ENCODE assay signal across 21 cellular contexts in the genomic region with DNA sequence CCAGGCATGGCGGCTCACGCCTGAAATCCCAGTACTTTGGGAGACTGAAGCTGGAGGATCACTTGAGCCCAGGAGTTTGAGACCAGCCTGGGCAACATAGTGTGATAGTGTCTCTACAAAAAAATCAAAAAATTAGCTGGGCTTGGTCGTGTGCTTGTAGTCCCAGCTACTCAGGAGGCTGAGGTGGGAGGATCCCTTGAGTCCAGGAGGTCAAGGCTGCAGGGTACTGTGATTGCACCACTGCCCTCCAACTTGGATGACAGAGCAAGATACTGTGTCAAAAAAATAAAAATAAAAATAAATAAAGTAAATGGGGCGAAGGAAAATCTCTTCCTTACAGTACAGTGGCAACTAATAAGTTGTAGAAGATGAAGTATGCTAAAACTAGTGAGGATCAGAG. TPM values are rescaled to one million over a fixed set of nuclear protein-coding genes. Genes with fewer than 3 reads are reported as not detected.
A peak's percentile ranks its signal among the peaks of the same experiment; 100 is the strongest.
DNase-seq lines count a peak whose midpoint lies in the region; ATAC-seq, FAIRE-seq and TF ChIP-seq lines count a peak whose summit lies in the region.
"Had no signal": no experiment of that assay in that cellular context is flagged by ENCODE, and none has a peak within 500 bp of the region (broad histone marks: within the 10 kb centered on the region; RNA-seq: fewer than 3 reads in every experiment).

No MANE protein-coding gene starts in this region.

- FAIRE-seq in small intestine (lab: Jason Lieb, UNC) = no peak
- FAIRE-seq: H54 had no signal

- H3K23ac ChIP-seq in mesenchymal stem cell (ENCODE audit: low read length in 2 of 2) = no peak overlapping the region

- H3K4me3 ChIP-seq in Caco-2 (ENCODE audit: low read depth, low read length) = no peak overlapping the region
- no peak overlapping the region for H3K4me3 ChIP-seq in SJCRH30
- H3K4me3 ChIP-seq in mesenchymal stem cell (ENCODE audit: insufficient read depth in 1 of 2, low read depth in 1 of 2, low read length in 2 of 2) = no peak overlapping the region
- no peak overlapping the region for H3K4me3 ChIP-seq in small intestine (ENCODE audit: low read depth in 1 of 2, low read length in 2 of 2)
- H3K4me3 ChIP-seq: GM23338 had no signal

- peak overlapping the region; percentile 11 for H2BK5ac ChIP-seq in mesenchymal stem cell (ENCODE audit: low read depth, low read length, poor library complexity, severe bottlenecking)

- CTCF ChIA-PET in Caco-2 (lab: Charles Lee) (no interaction called here), RWPE1 (lab: Yijun Ruan, JAX) (no interaction called here)

- POLR2A ChIA-PET in Caco-2 (lab: Charles Lee) = no interaction called here
- POLR2A ChIA-PET in RWPE1 (lab: Yijun Ruan, JAX; ENCODE audit: low non-redundant PET) = no interaction called here

- peaks cover 11% of the 10 kb centered on the region for H3K36me3 Mint-ChIP-seq in Caco-2 (ENCODE audit: insufficient read depth, unreplicated experiment)
- H3K36me3 Mint-ChIP-seq: CD4-positive, CD25-positive, alpha-beta regulatory T cell; CD8-positive, alpha-beta memory T cell; IgD-negative memory B cell had no signal

- no peaks in the 10 kb centered on the region for H3K9me3 Mint-ChIP-seq in Caco-2 (ENCODE audit: unreplicated experiment)
- H3K9me3 Mint-ChIP-seq: CD4-positive, CD25-positive, alpha-beta regulatory T cell; CD8-positive, alpha-beta memory T cell; GM23338; HFFc6; IgD-negative memory B cell had no signal

- H3K79me1 ChIP-seq in mesenchymal stem cell (replicated peaks; ENCODE audit: low read length, poor library complexity, severe bottlenecking) = no peaks in the 10 kb centered on the region

- H3K9ac ChIP-seq in mesenchymal stem cell (ENCODE audit: low read length) = no peak overlapping the region

- H3K36me3 ChIP-seq in Caco-2 (ENCODE audit: control insufficient read depth, insufficient read depth, low read length) = no peaks in the 10 kb centered on the region
- no peaks in the 10 kb centered on the region for H3K36me3 ChIP-seq in SJCRH30
- peaks cover 0 to under 1% of the 10 kb centered on the region in 2 experiments for H3K36me3 ChIP-seq in mesenchymal stem cell (ENCODE audit: control insufficient read depth in 1 of 2, insufficient read depth in 2 of 2, low read depth in 1 of 2, low read length in 2 of 2)
- no peaks in the 10 kb centered on the region for H3K36me3 ChIP-seq in small intestine (ENCODE audit: control insufficient read depth in 2 of 2, insufficient read depth in 2 of 2, low read length in 2 of 2)
- H3K36me3 ChIP-seq: BE2C had no signal

- H2BK15ac ChIP-seq in mesenchymal stem cell (ENCODE audit: low read depth, poor library complexity, severe bottlenecking) = no peak overlapping the region

- H3K4me3 Mint-ChIP-seq in Caco-2 (ENCODE audit: unreplicated experiment) = peak overlapping the region; percentile 1
- H3K4me3 Mint-ChIP-seq: CD4-positive, CD25-positive, alpha-beta regulatory T cell; CD8-positive, alpha-beta memory T cell; GM23338; HFFc6; IgD-negative memory B cell had no signal

- ATAC-seq in left lobe of liver = no peak
- ATAC-seq: GM23338, HCT116 had no signal

- H3K4me1 Mint-ChIP-seq in Caco-2 (ENCODE audit: low read depth, unreplicated experiment) = peaks cover 68% of the 10 kb centered on the region

- TF ChIP-seq CTCF in Caco-2 (IDR thresholded peaks at IDR 0.05; ENCODE audit: insufficient read depth in 1 of 2, low read depth in 1 of 2, low read length in 1 of 2, severe bottlenecking in 1 of 2, unreplicated experiment in 1 of 2) (no peak), RWPE1 (conservative IDR thresholded peaks at IDR 0.05; ENCODE audit: low read depth) (no peak)

- H3K4me1 ChIP-seq in Caco-2 = peaks cover 79% of the 10 kb centered on the region
- H3K4me1 ChIP-seq in SJCRH30 = peaks cover 30% of the 10 kb centered on the region
- H3K4me1 ChIP-seq in mesenchymal stem cell (ENCODE audit: control insufficient read depth, insufficient read depth, low read depth, low read length) = peaks cover 24% of the 10 kb centered on the region
- H3K4me1 ChIP-seq in small intestine (ENCODE audit: control insufficient read depth in 2 of 2, insufficient read depth in 1 of 2, low read depth in 1 of 2, low read length in 1 of 2) = peaks cover 18 to 19% of the 10 kb centered on the region in 2 donors
- H3K4me1 ChIP-seq: BE2C had no signal

- BruUV-seq in Caco-2 (replicated peaks; lab: Mats Ljungman, UMichigan) = no TSS peak

- DNase-seq in Caco-2 (no peak), SJCRH30 (no peak), mesenchymal stem cell (no peak), small intestine (peak; percentile 62), left lobe of liver (ENCODE audit: low spot score) (no peak), RWPE1 (ENCODE audit: low spot score) (no peak), NOMO-1 treated with dmso at 0.1 percent for 144 hours (lab: John Stamatoyannopoulos, UW; ENCODE audit: unreplicated experiment) (no peak), NCI-H1105 (lab: John Stamatoyannopoulos, UW) (no peak)
- DNase-seq: BE2C; C1 segment of cervical spinal cord; CD4-positive, CD25-positive, alpha-beta regulatory T cell; CD8-positive, alpha-beta memory T cell; DMS153; DMS79; GF-D8; HFFc6 had no signal

- H2BK120ac ChIP-seq in mesenchymal stem cell (ENCODE audit: low read depth, low read length) = no peak overlapping the region

- H3K9me3 ChIP-seq in Caco-2 = no peaks in the 10 kb centered on the region
- no peaks in the 10 kb centered on the region for H3K9me3 ChIP-seq in SJCRH30 (replicated peaks)
- H3K9me3 ChIP-seq in mesenchymal stem cell (ENCODE audit: control insufficient read depth, low read length) = no peaks in the 10 kb centered on the region
- H3K9me3 ChIP-seq in small intestine (ENCODE audit: control insufficient read depth, low read depth) = no peaks in the 10 kb centered on the region
- H3K9me3 ChIP-seq: BE2C had no signal

- WGBS in mesenchymal stem cell = 94% methylated on average over 3 of the region's 4 CpGs
- 70 to 79% (median 70%) methylated on average over 4 of the region's 4 CpGs for WGBS in small intestine, 3 donors

- no peak overlapping the region for H2BK12ac ChIP-seq in mesenchymal stem cell (ENCODE audit: low read length in 2 of 2)

- H3K4ac ChIP-seq in mesenchymal stem cell (ENCODE audit: low read depth in 1 of 2, low read length in 2 of 2) = no peak overlapping the region

- H3K14ac ChIP-seq in mesenchymal stem cell (ENCODE audit: low read length in 2 of 2) = no peak overlapping the region

- no peaks in the 10 kb centered on the region for H3K27me3 Mint-ChIP-seq in Caco-2 (ENCODE audit: insufficient read depth, unreplicated experiment)
- H3K27me3 Mint-ChIP-seq: IgD-negative memory B cell had no signal

- H2AK5ac ChIP-seq in mesenchymal stem cell (ENCODE audit: low read length, severe bottlenecking) = no peak overlapping the region

- peak overlapping the region; percentile 53 for H3K27ac Mint-ChIP-seq in Caco-2 (ENCODE audit: unreplicated experiment)
- H3K27ac Mint-ChIP-seq: CD4-positive, CD25-positive, alpha-beta regulatory T cell; GM23338 had no signal

- no peaks in the 10 kb centered on the region for H3K27me3 ChIP-seq in Caco-2 (replicated peaks; ENCODE audit: control insufficient read depth, insufficient read depth, low read length)
- no peaks in the 10 kb centered on the region for H3K27me3 ChIP-seq in SJCRH30
- no peaks in the 10 kb centered on the region for H3K27me3 ChIP-seq in mesenchymal stem cell (ENCODE audit: control insufficient read depth in 1 of 2, insufficient read depth in 1 of 2, low read length in 2 of 2)
- no peaks in the 10 kb centered on the region for H3K27me3 ChIP-seq in small intestine (ENCODE audit: control insufficient read depth in 2 of 2, insufficient read depth in 2 of 2, low read length in 2 of 2)
- H3K27me3 ChIP-seq: BE2C had no signal

- intact Hi-C loops in Caco-2 (cut with micrococcal nuclease; ENCODE audit: unreplicated experiment) = loop anchor here (1.0 kb wide), 1 partner anchor 17 kb away; no protein-coding TSS in a partner anchor

- H3K27ac ChIP-seq in SJCRH30 (peak overlapping the region; percentile 6; the same call in 1 of the 2 replicates), mesenchymal stem cell (ENCODE audit: low read length, poor library complexity, severe bottlenecking) (peak overlapping the region; percentile 92), small intestine (ENCODE audit: low read depth in 1 of 2, low read length in 1 of 2) (peak overlapping the region in 1 of 2 donors; percentile 57), RWPE1 (no peak overlapping the region)
- H3K27ac ChIP-seq: HL-60 had no signal

- peak overlapping the region in 1 of 2 experiments; percentile 34 for H3K18ac ChIP-seq in mesenchymal stem cell (ENCODE audit: low read depth in 1 of 2, low read length in 2 of 2)

- H4K91ac ChIP-seq in mesenchymal stem cell (ENCODE audit: low read length) = no peak overlapping the region

- no peak overlapping the region for H3K4me2 ChIP-seq in mesenchymal stem cell (ENCODE audit: low read length, poor library complexity, severe bottlenecking)
- H3K4me2 ChIP-seq: GM23338 had no signal

- H2AFZ ChIP-seq in mesenchymal stem cell (ENCODE audit: low read depth, low read length) = no peak overlapping the region
- H2AFZ ChIP-seq: GM23338 had no signal

- no peak overlapping the region for H4K8ac ChIP-seq in mesenchymal stem cell (ENCODE audit: low read length)

RNA-seq across cellular contexts. Expression of a gene that starts 29.6 kb away (rescaled TPM):
- total RNA-seq in Caco-2 (2022) = 19.1 and 20.5 TPM in 2 replicates
- 26.9 and 27.5 TPM in 2 replicates for total RNA-seq in SJCRH30 (2014; rRNA removed; shearing (Covaris generic))
- polyA plus RNA-seq in mesenchymal stem cell (2013, experiment 1 of 2) = 14.3 TPM
- 14.7 TPM for polyA plus RNA-seq in mesenchymal stem cell (2013, experiment 2 of 2)
- 10 to 100 TPM; 13.0 to 18.4 (median 14.3) TPM for polyA plus RNA-seq in small intestine
- total RNA-seq in left lobe of liver = 5.0 TPM

RNA-seq across cellular contexts. Expression of a gene that starts 29.8 kb away (rescaled TPM):
- 31.0 and 33.1 TPM in 2 replicates for total RNA-seq in Caco-2 (2022)
- total RNA-seq in SJCRH30 (2014; rRNA removed; shearing (Covaris generic)) = 16.3 and 21.0 TPM in 2 replicates
- 16.7 TPM for polyA plus RNA-seq in mesenchymal stem cell (2013, experiment 1 of 2)
- 16.5 TPM for polyA plus RNA-seq in mesenchymal stem cell (2013, experiment 2 of 2)
- polyA plus RNA-seq in small intestine = 10 to 100 TPM; 17.3 to 25.5 (median 23.2) TPM
- total RNA-seq in left lobe of liver = 18.8 TPM
